8 cellular contexts compared by ENCODE assay signal in the genomic region with DNA sequence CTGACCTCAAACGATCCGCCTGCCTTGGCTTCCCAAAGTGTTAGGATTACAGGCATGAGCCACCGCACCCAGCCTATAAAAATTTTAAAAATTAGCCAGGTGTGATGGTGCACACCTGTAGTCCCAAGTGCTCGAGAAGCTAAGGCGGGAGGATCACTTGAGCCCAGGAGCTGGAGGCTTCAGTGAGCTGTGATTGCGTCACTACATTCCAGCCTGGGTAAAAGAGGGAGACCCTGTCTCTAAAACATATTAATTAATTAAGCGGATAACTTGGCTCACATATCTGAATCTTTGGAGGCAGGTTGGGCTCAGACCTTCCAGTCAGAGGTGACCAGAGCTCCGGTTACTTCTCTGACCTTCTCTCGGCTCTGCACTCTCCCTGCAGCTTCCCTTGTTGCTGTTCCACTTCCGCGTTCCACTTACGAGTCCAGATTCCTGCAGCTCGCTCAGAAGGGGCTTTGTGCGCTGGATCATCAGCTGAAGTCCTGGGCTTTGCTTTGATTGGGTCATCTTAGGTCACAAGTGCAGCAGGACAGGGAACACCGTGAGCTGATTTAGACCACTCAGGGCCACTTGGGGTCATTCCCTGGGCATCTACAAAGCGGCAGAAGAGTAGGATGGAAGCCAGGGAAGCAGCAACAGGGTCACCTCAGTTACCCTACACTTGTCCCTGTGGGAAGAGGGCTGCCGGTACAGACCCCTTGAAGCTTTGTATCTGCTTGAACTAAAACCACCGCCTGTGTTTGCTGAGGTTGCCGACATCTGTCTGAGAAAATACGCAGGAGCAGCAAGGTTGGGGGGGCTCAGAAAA. TPM values are rescaled to one million over a fixed set of nuclear protein-coding genes. Genes with fewer than 3 reads are reported as not detected.
DNase-seq lines count a peak whose midpoint lies in the region; ATAC-seq and TF ChIP-seq lines count a peak whose summit lies in the region.

No MANE protein-coding gene starts in this region.

- ATAC-seq in HG03565 (IDR thresholded peaks at IDR 0.05; ENCODE audit: unreplicated experiment) (no peak), HG03135 (IDR thresholded peaks at IDR 0.05; ENCODE audit: unreplicated experiment) (no peak)

- no TSS peak for BruUV-seq in A673 (replicated peaks; lab: Mats Ljungman, UMichigan)

- CTCF ChIA-PET in A673 (lab: Charles Lee): interaction anchor here (1.0 kb wide), 1 partner anchor 124 kb away, joined by 5 read pairs; no protein-coding TSS in a partner anchor

- TF ChIP-seq CTCF in retinal pigment epithelial cell (conservative IDR thresholded peaks at IDR 0.05; ENCODE audit: low read depth, low read length): no peak
- no peak for TF ChIP-seq CTCF in A673 (conservative IDR thresholded peaks at IDR 0.05; ENCODE audit: low read depth, low read length)

- intact Hi-C loops in A673 (cut with micrococcal nuclease; ENCODE audit: unreplicated experiment): no loop called here

- peaks cover 2% of the 10 kb centered on the region for H3K4me1 ChIP-seq in A673 (ENCODE audit: insufficient read depth, low read length, poor library complexity, severe bottlenecking)

- POLR2A ChIA-PET in A673 (lab: Charles Lee; ENCODE audit: low non-redundant PET): no interaction called here

- H3K36me3 ChIP-seq in A673 (ENCODE audit: insufficient read depth, low read length, poor library complexity, severe bottlenecking): no peaks in the 10 kb centered on the region

- no peaks in the 10 kb centered on the region for H3K9me3 ChIP-seq in A673 (ENCODE audit: low read depth, low read length, poor library complexity, severe bottlenecking)

- no peaks in the 10 kb centered on the region for H3K27me3 ChIP-seq in A673 (replicated peaks; ENCODE audit: insufficient read depth, low read depth, low read length, poor library complexity)

- peak; percentile 55 for DNase-seq in ELR (ENCODE audit: low read depth)
- peak; percentile 81 for DNase-seq in SW480 (ENCODE audit: low spot score)
- DNase-seq in foreskin melanocyte: peak; percentile 91
- DNase-seq in retinal pigment epithelial cell (ENCODE audit: low read depth): peak; percentile 76
- no peak for DNase-seq in A673 (ENCODE audit: low spot score)
- DNase-seq in NCI-H2171 (lab: John Stamatoyannopoulos, UW): no peak

- H3K27ac ChIP-seq in A673 (ENCODE audit: low read depth, low read length, poor library complexity, severe bottlenecking): no peak overlapping the region

- H3K4me3 ChIP-seq in retinal pigment epithelial cell (ENCODE audit: low read length) (peak overlapping the region; percentile 32), A673 (ENCODE audit: low read depth, low read length, poor library complexity, severe bottlenecking) (no peak overlapping the region)

RNA-seq across cellular contexts. Expression of gene ARPC1B, which starts 2.0 kb away (rescaled TPM):
- 29.9 and 39.8 TPM in 2 replicates for total RNA-seq in A673 (2021)

RNA-seq across cellular contexts. Expression of gene PDAP1, which starts 35.9 kb away (rescaled TPM):
- 157 and 164 TPM in 2 replicates for total RNA-seq in A673 (2021)

RNA-seq across cellular contexts. Expression of gene BUD31, which starts 36.3 kb away (rescaled TPM):
- 180 and 194 TPM in 2 replicates for total RNA-seq in A673 (2021)

RNA-seq across cellular contexts. Expression of gene ARPC1A, which starts 46.8 kb away (rescaled TPM):
- total RNA-seq in A673 (2021): 155 and 167 TPM in 2 replicates

Comparison
In these comparisons a context has a peak if more than half of its experiments do, and no peak if none do; other contexts are left out.
1. DNase-seq: peak in ELR (single experiment), SW480 (single experiment), foreskin melanocyte (single experiment) and retinal pigment epithelial cell (single experiment); none in A673 (single experiment) and NCI-H2171 (single experiment).